ENCODE assay signal across 8 cellular contexts in the genomic region with DNA sequence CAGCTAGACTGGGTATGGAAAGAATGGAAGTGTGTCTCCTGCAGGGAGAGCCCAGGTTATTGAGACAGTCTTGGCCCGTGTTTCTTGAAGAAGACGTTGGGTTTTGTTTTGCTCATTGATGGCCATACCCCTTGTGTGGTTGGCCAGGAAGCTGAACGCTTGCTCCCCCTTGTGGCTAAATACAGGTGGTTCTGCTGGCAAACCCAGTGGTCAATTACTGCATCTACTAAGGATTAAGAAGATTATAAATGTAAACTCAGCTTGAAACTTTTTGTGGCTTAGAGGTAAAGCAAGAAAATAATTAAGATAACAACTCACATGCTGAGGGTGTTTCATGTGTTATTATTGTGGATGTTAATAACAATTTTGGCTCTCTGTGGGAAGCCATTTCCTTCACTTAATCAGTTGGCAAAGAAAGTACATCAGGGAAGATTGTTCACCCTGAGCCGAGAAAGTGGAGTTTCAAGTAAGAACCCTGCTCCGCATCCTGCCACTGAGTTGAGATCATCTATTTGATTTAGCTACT.
DNase-seq lines count a peak whose midpoint lies in the region; ATAC-seq, FAIRE-seq and TF ChIP-seq lines count a peak whose summit lies in the region.

No MANE protein-coding gene starts in this region.

- H3K9me3 ChIP-seq in HCT116 (ENCODE audit: control insufficient read depth in 1 of 2, insufficient read depth in 1 of 2, low read depth in 1 of 2, low read length in 2 of 2), result no peaks in the 10 kb centered on the region
- no peaks in the 10 kb centered on the region for H3K9me3 ChIP-seq in keratinocyte (ENCODE audit: control insufficient read depth, low read depth, low read length)

- peaks cover 3% of the 10 kb centered on the region for H3K4me1 Mint-ChIP-seq in MCF 10A (ENCODE audit: insufficient read depth, unreplicated experiment)

- H3K36me3 ChIP-seq in HCT116 (ENCODE audit: control insufficient read depth in 1 of 2, insufficient read depth in 2 of 2, low read length in 2 of 2), result no peaks in the 10 kb centered on the region
- no peaks in the 10 kb centered on the region for H3K36me3 ChIP-seq in keratinocyte (ENCODE audit: control insufficient read depth in 2 of 2, extremely low read depth in 1 of 2, insufficient read depth in 2 of 2, low read length in 2 of 2)

- H3K27me3 Mint-ChIP-seq in MCF 10A (ENCODE audit: insufficient read depth, unreplicated experiment), result no peaks in the 10 kb centered on the region

- no peaks in the 10 kb centered on the region for H3K36me3 Mint-ChIP-seq in MCF 10A (ENCODE audit: insufficient read depth, unreplicated experiment)

- FAIRE-seq in keratinocyte (lab: Jason Lieb, UNC), result peak; percentile 77

- H3K79me2 ChIP-seq in HCT116 (ENCODE audit: insufficient read depth, low read length) (no peaks in the 10 kb centered on the region), keratinocyte (ENCODE audit: control insufficient read depth, insufficient read depth, low read length) (peaks cover 11% of the 10 kb centered on the region)

- POLR2A ChIA-PET in HCT116 (lab: Charles Lee), result no interaction called here
- POLR2A ChIA-PET in MCF 10A (lab: Yijun Ruan, JAX), result interaction anchor here (0.6 to 1.5 kb wide), 13 partner anchors 8 to 707 kb away, joined by 3 to 5 read pairs (median 3); no protein-coding TSS in a partner anchor

- H3K27ac ChIP-seq in HCT116 (ENCODE audit: low read depth, low read length), result no peak overlapping the region
- H3K27ac ChIP-seq in keratinocyte (ENCODE audit: control insufficient read depth, insufficient read depth, low read length), result no peak overlapping the region

- H3K4me1 ChIP-seq in HCT116 (ENCODE audit: control insufficient read depth in 1 of 2, insufficient read depth in 2 of 2, low read length in 2 of 2), result peaks cover 0 to 5% of the 10 kb centered on the region in 2 experiments; a peak in 2 of 4 replicates
- H3K4me1 ChIP-seq in keratinocyte (ENCODE audit: control insufficient read depth, extremely low read depth, insufficient read depth, low read length), result peaks cover 11% of the 10 kb centered on the region

- H3K4me2 ChIP-seq in HCT116 (ENCODE audit: low read length) (peak overlapping the region; percentile 49), keratinocyte (ENCODE audit: control insufficient read depth, extremely low read depth, insufficient read depth, low read depth, low read length) (peak overlapping the region; percentile 57)

- no peak overlapping the region for H2AFZ ChIP-seq in HCT116 (ENCODE audit: low read depth, low read length, poor library complexity, severe bottlenecking)
- H2AFZ ChIP-seq in keratinocyte (ENCODE audit: control insufficient read depth, low read length), result no peak overlapping the region

- no peak for TF ChIP-seq POLR2A in HCT116 (IDR thresholded peaks at IDR 0.05; ENCODE audit: borderline replicate concordance, extremely low read depth, insufficient read depth, insufficient read length)

- H3K9me3 Mint-ChIP-seq in MCF 10A (ENCODE audit: unreplicated experiment), result no peaks in the 10 kb centered on the region

- H4K20me1 ChIP-seq in HCT116 (ENCODE audit: insufficient read depth) (no peaks in the 10 kb centered on the region), keratinocyte (ENCODE audit: control insufficient read depth, extremely low read depth, insufficient read depth, low read length) (peaks cover 3% of the 10 kb centered on the region)

- BruUV-seq in HCT116 (replicated peaks; lab: Mats Ljungman, UMichigan) (no TSS peak), MCF 10A (replicated peaks; lab: Mats Ljungman, UMichigan) (no TSS peak)

- no peaks in the 10 kb centered on the region for H3K27me3 ChIP-seq in HCT116 (ENCODE audit: insufficient read depth, low read length)
- H3K27me3 ChIP-seq in keratinocyte (ENCODE audit: control insufficient read depth, extremely low read depth, insufficient read depth, low read length), result no peaks in the 10 kb centered on the region

- peak; percentile 84 for TF ChIP-seq CTCF in GM10266 (IDR thresholded peaks at IDR 0.05; ENCODE audit: control insufficient read depth, insufficient read depth, low read depth, missing control alignments)
- TF ChIP-seq CTCF in HCT116 (IDR thresholded peaks at IDR 0.05 in 2 of 3, conservative IDR thresholded peaks at IDR 0.05 in 1 of 3; ENCODE audit: borderline replicate concordance in 1 of 3, insufficient read depth in 1 of 3, low read depth in 2 of 3, low read length in 2 of 3), result peak; percentile 78 to 97 (median 91); a peak in 5 of 6 replicates
- peak; percentile 64 for TF ChIP-seq CTCF in MCF 10A (IDR thresholded peaks at IDR 0.05; ENCODE audit: unreplicated experiment)
- TF ChIP-seq CTCF in keratinocyte (optimal IDR thresholded peaks at IDR 0.05 in 1 of 3, IDR thresholded peaks at IDR 0.05 in 1 of 3, conservative IDR thresholded peaks at IDR 0.05 in 1 of 3; ENCODE audit: extremely low read depth in 1 of 3, insufficient read depth in 2 of 3, low read length in 3 of 3), result peak; percentile 87 to 95 (median 87)

- no peak overlapping the region for H3K27ac Mint-ChIP-seq in MCF 10A (ENCODE audit: low read depth, unreplicated experiment)

- CTCF ChIA-PET in HCT116 (lab: Charles Lee), result interaction anchor here (0.6 to 3.6 kb wide), 10 partner anchors 10 to 350 kb away, joined by 3 to 21 read pairs (median 6); a partner anchor contains a TSS
- CTCF ChIA-PET in MCF 10A (lab: Yijun Ruan, JAX), result interaction anchor here (0.6 to 2.2 kb wide), 40 partner anchors 9 to 1352 kb away, joined by 3 to 16 read pairs (median 4); no protein-coding TSS in a partner anchor

- H3K4me3 ChIP-seq in HCT116 (replicated peaks in 1 of 2; ENCODE audit: low read depth in 1 of 2, low read length in 2 of 2), result no peak overlapping the region
- H3K4me3 ChIP-seq in keratinocyte (ENCODE audit: control insufficient read depth in 2 of 3, extremely low read depth in 1 of 3, insufficient read depth in 2 of 3, low read depth in 1 of 3, low read length in 3 of 3), result no peak overlapping the region

- dilution Hi-C loops in keratinocyte (cut with MboI; ENCODE audit: extremely low pct_ligation_motif_present, low sequenced_read_pairs), result no loop called here

- H3K9ac ChIP-seq in HCT116 (ENCODE audit: low read length) (no peak overlapping the region), keratinocyte (ENCODE audit: control insufficient read depth, extremely low read depth, insufficient read depth, low read length) (no peak overlapping the region)

- intact Hi-C loops in HCT116 (cut with micrococcal nuclease), result loop anchor here (1.0 to 5.0 kb wide), 4 partner anchors 94 to 1389 kb away; a partner anchor contains a TSS
- intact Hi-C loops in MCF 10A (cut with micrococcal nuclease), result loop anchor here (1.0 to 5.0 kb wide), 6 partner anchors 44 to 254 kb away; a partner anchor contains a TSS

- peaks cover 4% of the 10 kb centered on the region for H3K9me1 ChIP-seq in keratinocyte (ENCODE audit: control insufficient read depth, extremely low read depth, insufficient read depth, low read length)

- DNase-seq in GM10266 (ENCODE audit: extremely low spot score), result peak; percentile 75
- peak; percentile 67 for DNase-seq in HCT116 (ENCODE audit: low read depth, low spot score)
- peak; percentile 48 for DNase-seq in NCI-H1105 (lab: John Stamatoyannopoulos, UW)
- DNase-seq in T-helper 2 cell, result peak in 4 of 5 experiments; percentile 4 to 61 (median 10)
- peak; percentile 85 for DNase-seq in MCF 10A (ENCODE audit: unreplicated experiment)
- DNase-seq in keratinocyte (ENCODE audit: low read depth, low spot score), result peak; percentile 45
- DNase-seq in stimulated activated CD4-positive, alpha-beta T cell treated with anti-CD3 and anti-CD28 coated beads, Interleukin-2, amount 100 ng/mL, for 4 hours (ENCODE audit: low read depth), result peak; percentile 6
- no peak for DNase-seq in 8988T

- H3K4me3 Mint-ChIP-seq in MCF 10A (ENCODE audit: unreplicated experiment), result no peak overlapping the region

- RAD21 ChIA-PET in HCT116 (lab: Charles Lee; ENCODE audit: low non-redundant PET in 1 of 2, low total read pairs in 2 of 2, uncharacterized antibody in 2 of 2, unreplicated experiment in 2 of 2), result interaction anchor here in 1 of 2 experiments (1.0 kb wide), 1 partner anchor 254 kb away, joined by 3 read pairs; no protein-coding TSS in a partner anchor

- H3K9me2 ChIP-seq in HCT116 (ENCODE audit: insufficient read depth), result no peaks in the 10 kb centered on the region

- peak; percentile 75 for TF ChIP-seq RAD21 in HCT116 (IDR thresholded peaks at IDR 0.05; ENCODE audit: low read depth)

- peak; percentile 97 for ATAC-seq in HCT116

TF ChIP-seq in HCT116, 20 proteins besides CTCF, POLR2A, EP300 and RAD21 (continues in another document):
- TF ChIP-seq SIN3A (IDR thresholded peaks at IDR 0.05; ENCODE audit: low read depth), result no peak
- TF ChIP-seq EZH2phosphoT487 (IDR thresholded peaks at IDR 0.05; ENCODE audit: borderline replicate concordance), result no peak
- TF ChIP-seq ZNF274 (IDR thresholded peaks at IDR 0.05; ENCODE audit: low read depth, low read length), result no peak
- TF ChIP-seq JUND (IDR thresholded peaks at IDR 0.05), result no peak
- TF ChIP-seq, protein P1, sequence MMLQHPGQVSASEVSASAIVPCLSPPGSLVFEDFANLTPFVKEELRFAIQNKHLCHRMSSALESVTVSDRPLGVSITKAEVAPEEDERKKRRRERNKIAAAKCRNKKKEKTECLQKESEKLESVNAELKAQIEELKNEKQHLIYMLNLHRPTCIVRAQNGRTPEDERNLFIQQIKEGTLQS (IDR thresholded peaks at IDR 0.05), result no peak; the same call in 1 of the 2 replicates
- TF ChIP-seq EGR1 (IDR thresholded peaks at IDR 0.05; ENCODE audit: low read depth), result no peak
- TF ChIP-seq CEBPB (IDR thresholded peaks at IDR 0.05; ENCODE audit: low read depth), result no peak
- TF ChIP-seq ELF1 (IDR thresholded peaks at IDR 0.05; ENCODE audit: borderline replicate concordance, low read depth), result no peak
- no peak for TF ChIP-seq SP1 (IDR thresholded peaks at IDR 0.05; ENCODE audit: low read depth)
